ENCODE assay signal across 1 cellular context in genomic region chr19:43780706-43781525, GRCh38.
TF ChIP-seq lines count a peak whose summit lies in the region.

TSS of gene KCNN4 (minus strand) at chr19:43780973. CDS start at chr19:43780861, 112 bp downstream.

TF ChIP-seq in GM23338, 12 proteins besides CTCF, POLR2A, EP300 and RAD21 (continued from another document):
- TF ChIP-seq REST (IDR thresholded peaks at IDR 0.05; ENCODE audit: unreplicated experiment): no peak
TF ChIP-seq in GM23338: peak in this region for 0.
